In genomic region chr22:41308054-41308453, GRCh38 we compare ENCODE assay signal across 10 cellular contexts. TPM values are rescaled to one million over a fixed set of nuclear protein-coding genes. Genes with fewer than 3 reads are reported as not detected.
DNase-seq lines count a peak whose midpoint lies in the region; ATAC-seq and TF ChIP-seq lines count a peak whose summit lies in the region.
"Had no signal": no experiment of that assay in that cellular context is flagged by ENCODE, and none has a peak within 500 bp of the region (broad histone marks: within the 10 kb centered on the region; RNA-seq: fewer than 3 reads in every experiment).

No MANE protein-coding gene starts in this region.

- H3K9me3 Mint-ChIP-seq in activated CD4-positive, alpha-beta memory T cell treated with anti-CD3 and anti-CD28 coated beads, Interleukin-2, amount 10 ng/mL, durations not matched to agents 7 days and 5 days, result no peaks in the 10 kb centered on the region

- no peak overlapping the region for H3K4me3 Mint-ChIP-seq in activated CD4-positive, alpha-beta memory T cell treated with anti-CD3 and anti-CD28 coated beads, Interleukin-2, amount 10 ng/mL, durations not matched to agents 7 days and 5 days

- H3K27me3 ChIP-seq in DND-41 (ENCODE audit: insufficient read depth, low read length, poor library complexity), result no peaks in the 10 kb centered on the region
- H3K27me3 ChIP-seq: upper lobe of left lung had no signal

- H3K4me1 ChIP-seq in DND-41 (ENCODE audit: insufficient read depth, low read length), result peaks cover 14% of the 10 kb centered on the region

- no peak for DNase-seq in DND-41
- DNase-seq in foreskin melanocyte, result peak; percentile 74
- peak; percentile 63 for DNase-seq in putamen (ENCODE audit: low spot score)
- no peak for DNase-seq in activated CD4-positive, alpha-beta memory T cell treated with anti-CD3 and anti-CD28 coated beads, Interleukin-2, amount 10 ng/mL, durations not matched to agents 7 days and 5 days
- DNase-seq in NCI-H2107 treated with DMSO at 0.1 percent for 48 hours (lab: John Stamatoyannopoulos, UW; ENCODE audit: unreplicated experiment), result no peak
- DNase-seq in C1 segment of cervical spinal cord (lab: John Stamatoyannopoulos, UW), result no peak
- DNase-seq in KBM-7, result no peak
- DNase-seq: NCI-H2227 treated with DMSO at 0.1 percent for 48 hours, upper lobe of left lung had no signal

- no peaks in the 10 kb centered on the region for H3K27me3 Mint-ChIP-seq in activated CD4-positive, alpha-beta memory T cell treated with anti-CD3 and anti-CD28 coated beads, Interleukin-2, amount 10 ng/mL, durations not matched to agents 7 days and 5 days

- H3K4me3 ChIP-seq in DND-41 (ENCODE audit: low read depth in 1 of 2, low read length in 2 of 2), result no peak overlapping the region
- H3K4me3 ChIP-seq: upper lobe of left lung had no signal

- CTCF ChIA-PET in activated CD4-positive, alpha-beta memory T cell treated with anti-CD3 and anti-CD28 coated beads, Interleukin-2, amount 10 ng/mL, durations not matched to agents 7 days and 5 days (lab: Charles Lee), result no interaction called here

- H3K9me3 ChIP-seq in DND-41 (ENCODE audit: insufficient read depth, low read length, severe bottlenecking), result no peaks in the 10 kb centered on the region
- H3K9me3 ChIP-seq: upper lobe of left lung had no signal

- POLR2A ChIA-PET in activated CD4-positive, alpha-beta memory T cell treated with anti-CD3 and anti-CD28 coated beads, Interleukin-2, amount 10 ng/mL, durations not matched to agents 7 days and 5 days (lab: Charles Lee), result no interaction called here

- H3K4me2 ChIP-seq in DND-41 (ENCODE audit: insufficient read depth, low read length), result no peak overlapping the region

- H3K9ac ChIP-seq in DND-41 (ENCODE audit: low read depth, low read length), result no peak overlapping the region

- TF ChIP-seq CTCF in DND-41 (IDR thresholded peaks at IDR 0.05; ENCODE audit: borderline replicate concordance, extremely low read depth, low read length, poor library complexity, severe bottlenecking), result no peak

- H3K27ac Mint-ChIP-seq in activated CD4-positive, alpha-beta memory T cell treated with anti-CD3 and anti-CD28 coated beads, Interleukin-2, amount 10 ng/mL, durations not matched to agents 7 days and 5 days, result no peak overlapping the region

- H3K79me2 ChIP-seq in DND-41 (ENCODE audit: insufficient read depth, low read length), result peaks cover 93% of the 10 kb centered on the region

- peaks cover 62% of the 10 kb centered on the region for H4K20me1 ChIP-seq in DND-41 (ENCODE audit: insufficient read depth, low read length)

- in situ Hi-C loops in KBM-7 (cut with MboI; ENCODE audit: low pct_unique_long_range_greater_than_20kb, low sequenced_read_pairs), result no loop called here

- H3K36me3 Mint-ChIP-seq in activated CD4-positive, alpha-beta memory T cell treated with anti-CD3 and anti-CD28 coated beads, Interleukin-2, amount 10 ng/mL, durations not matched to agents 7 days and 5 days (ENCODE audit: low read depth), result peaks cover 29% of the 10 kb centered on the region

- peak overlapping the region; percentile 21; the same call in 1 of the 2 replicates for H3K27ac ChIP-seq in DND-41 (ENCODE audit: low read length)

- H3K4me1 Mint-ChIP-seq in activated CD4-positive, alpha-beta memory T cell treated with anti-CD3 and anti-CD28 coated beads, Interleukin-2, amount 10 ng/mL, durations not matched to agents 7 days and 5 days, result peaks cover 35% of the 10 kb centered on the region

- H2AFZ ChIP-seq in DND-41 (ENCODE audit: low read depth, low read length), result no peak overlapping the region

- ATAC-seq in DND-41 (ENCODE audit: insufficient read depth, low read depth) (no peak), SK-N-SH treated with all-trans-retinoic acid at 6 μM for 48 hours (peak; percentile 58)

- peaks cover 35% of the 10 kb centered on the region for H3K36me3 ChIP-seq in DND-41 (ENCODE audit: insufficient read depth, low read length)

TF ChIP-seq in SK-N-SH treated with all-trans-retinoic acid at 6 μM for 48 hours, 23 proteins besides CTCF, POLR2A, EP300 and RAD21 (continues in another document):
- TF ChIP-seq ZNF70 (CRISPR knock-in tag; IDR thresholded peaks at IDR 0.05) (no peak), CSDC2 (CRISPR knock-in tag; IDR thresholded peaks at IDR 0.05) (no peak), RARB (CRISPR knock-in tag; IDR thresholded peaks at IDR 0.05) (no peak), ZFP30 (CRISPR knock-in tag; IDR thresholded peaks at IDR 0.05) (no peak), SNAI2 (CRISPR knock-in tag; IDR thresholded peaks at IDR 0.05) (no peak), POU6F1 (CRISPR knock-in tag; IDR thresholded peaks at IDR 0.05; ENCODE audit: borderline replicate concordance, low read depth) (no peak), ZNF8 (CRISPR knock-in tag; IDR thresholded peaks at IDR 0.05) (no peak), PATZ1 (CRISPR knock-in tag; IDR thresholded peaks at IDR 0.05; ENCODE audit: borderline replicate concordance) (no peak), BACH2 (CRISPR knock-in tag; IDR thresholded peaks at IDR 0.05; ENCODE audit: borderline replicate concordance) (no peak), TCF4 (CRISPR knock-in tag; IDR thresholded peaks at IDR 0.05; ENCODE audit: borderline replicate concordance) (no peak), OSR1 (CRISPR knock-in tag; IDR thresholded peaks at IDR 0.05) (no peak), GLIS3 (CRISPR knock-in tag; IDR thresholded peaks at IDR 0.05) (no peak)
- TF ChIP-seq, protein P1, sequence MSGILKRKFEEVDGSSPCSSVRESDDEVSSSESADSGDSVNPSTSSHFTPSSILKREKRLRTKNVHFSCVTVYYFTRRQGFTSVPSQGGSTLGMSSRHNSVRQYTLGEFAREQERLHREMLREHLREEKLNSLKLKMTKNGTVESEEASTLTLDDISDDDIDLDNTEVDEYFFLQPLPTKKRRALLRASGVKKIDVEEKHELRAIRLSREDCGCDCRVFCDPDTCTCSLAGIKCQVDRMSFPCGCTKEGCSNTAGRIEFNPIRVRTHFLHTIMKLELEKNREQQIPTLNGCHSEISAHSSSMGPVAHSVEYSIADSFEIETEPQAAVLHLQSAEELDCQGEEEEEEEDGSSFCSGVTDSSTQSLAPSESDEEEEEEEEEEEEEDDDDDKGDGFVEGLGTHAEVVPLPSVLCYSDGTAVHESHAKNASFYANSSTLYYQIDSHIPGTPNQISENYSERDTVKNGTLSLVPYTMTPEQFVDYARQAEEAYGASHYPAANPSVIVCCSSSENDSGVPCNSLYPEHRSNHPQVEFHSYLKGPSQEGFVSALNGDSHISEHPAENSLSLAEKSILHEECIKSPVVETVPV (CRISPR knock-in tag; IDR thresholded peaks at IDR 0.05), result no peak
- TF ChIP-seq, protein P2, sequence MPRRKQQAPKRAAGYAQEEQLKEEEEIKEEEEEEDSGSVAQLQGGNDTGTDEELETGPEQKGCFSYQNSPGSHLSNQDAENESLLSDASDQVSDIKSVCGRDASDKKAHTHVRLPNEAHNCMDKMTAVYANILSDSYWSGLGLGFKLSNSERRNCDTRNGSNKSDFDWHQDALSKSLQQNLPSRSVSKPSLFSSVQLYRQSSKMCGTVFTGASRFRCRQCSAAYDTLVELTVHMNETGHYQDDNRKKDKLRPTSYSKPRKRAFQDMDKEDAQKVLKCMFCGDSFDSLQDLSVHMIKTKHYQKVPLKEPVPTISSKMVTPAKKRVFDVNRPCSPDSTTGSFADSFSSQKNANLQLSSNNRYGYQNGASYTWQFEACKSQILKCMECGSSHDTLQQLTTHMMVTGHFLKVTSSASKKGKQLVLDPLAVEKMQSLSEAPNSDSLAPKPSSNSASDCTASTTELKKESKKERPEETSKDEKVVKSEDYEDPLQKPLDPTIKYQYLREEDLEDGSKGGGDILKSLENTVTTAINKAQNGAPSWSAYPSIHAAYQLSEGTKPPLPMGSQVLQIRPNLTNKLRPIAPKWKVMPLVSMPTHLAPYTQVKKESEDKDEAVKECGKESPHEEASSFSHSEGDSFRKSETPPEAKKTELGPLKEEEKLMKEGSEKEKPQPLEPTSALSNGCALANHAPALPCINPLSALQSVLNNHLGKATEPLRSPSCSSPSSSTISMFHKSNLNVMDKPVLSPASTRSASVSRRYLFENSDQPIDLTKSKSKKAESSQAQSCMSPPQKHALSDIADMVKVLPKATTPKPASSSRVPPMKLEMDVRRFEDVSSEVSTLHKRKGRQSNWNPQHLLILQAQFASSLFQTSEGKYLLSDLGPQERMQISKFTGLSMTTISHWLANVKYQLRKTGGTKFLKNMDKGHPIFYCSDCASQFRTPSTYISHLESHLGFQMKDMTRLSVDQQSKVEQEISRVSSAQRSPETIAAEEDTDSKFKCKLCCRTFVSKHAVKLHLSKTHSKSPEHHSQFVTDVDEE (CRISPR knock-in tag; IDR thresholded peaks at IDR 0.05), result no peak

RNA-seq across cellular contexts. Expression of gene ZC3H7B, which starts 6.7 kb away (rescaled TPM):
- 10 to 100 TPM; 41.7 to 42.1 TPM for total RNA-seq in activated CD4-positive, alpha-beta memory T cell treated with anti-CD3 and anti-CD28 coated beads, Interleukin-2, amount 10 ng/mL, durations not matched to agents 7 days and 5 days

RNA-seq across cellular contexts. Expression of gene RANGAP1, which starts 22.1 kb away (rescaled TPM):
- 10 to 100 TPM; 98.7 to 99.7 TPM for total RNA-seq in activated CD4-positive, alpha-beta memory T cell treated with anti-CD3 and anti-CD28 coated beads, Interleukin-2, amount 10 ng/mL, durations not matched to agents 7 days and 5 days

Comparison
In these comparisons a context has a peak if more than half of its experiments do, and no peak if none do; other contexts are left out.
1. DNase-seq: peak in foreskin melanocyte (single experiment) and putamen (single experiment); none in DND-41 (single experiment), activated CD4-positive, alpha-beta memory T cell treated with anti-CD3 and anti-CD28 coated beads, Interleukin-2, amount 10 ng/mL, durations not matched to agents 7 days and 5 days (single experiment), NCI-H2107 treated with DMSO at 0.1 percent for 48 hours (single experiment), C1 segment of cervical spinal cord (0 of 14) and KBM-7 (single experiment).